Comparison of ENCODE assay signal across 9 cellular contexts in the genomic region with DNA sequence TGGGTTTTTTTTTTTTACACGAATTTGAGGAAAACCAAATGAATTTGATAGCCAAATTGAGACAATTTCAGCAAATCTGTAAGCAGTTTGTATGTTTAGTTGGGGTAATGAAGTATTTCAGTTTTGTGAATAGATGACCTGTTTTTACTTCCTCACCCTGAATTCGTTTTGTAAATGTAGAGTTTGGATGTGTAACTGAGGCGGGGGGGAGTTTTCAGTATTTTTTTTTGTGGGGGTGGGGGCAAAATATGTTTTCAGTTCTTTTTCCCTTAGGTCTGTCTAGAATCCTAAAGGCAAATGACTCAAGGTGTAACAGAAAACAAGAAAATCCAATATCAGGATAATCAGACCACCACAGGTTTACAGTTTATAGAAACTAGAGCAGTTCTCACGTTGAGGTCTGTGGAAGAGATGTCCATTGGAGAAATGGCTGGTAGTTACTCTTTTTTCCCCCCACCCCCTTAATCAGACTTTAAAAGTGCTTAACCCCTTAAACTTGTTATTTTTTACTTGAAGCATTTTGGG. TPM values are rescaled to one million over a fixed set of nuclear protein-coding genes. Genes with fewer than 3 reads are reported as not detected.
A peak's percentile ranks its signal among the peaks of the same experiment; 100 is the strongest.
DNase-seq lines count a peak whose midpoint lies in the region; ATAC-seq and TF ChIP-seq lines count a peak whose summit lies in the region.
"Had no signal": no experiment of that assay in that cellular context is flagged by ENCODE, and none has a peak within 500 bp of the region (broad histone marks: within the 10 kb centered on the region; RNA-seq: fewer than 3 reads in every experiment).

No MANE protein-coding gene starts in this region.

- no peaks in the 10 kb centered on the region for H3K27me3 Mint-ChIP-seq in activated CD8-positive, alpha-beta T cell treated with anti-CD3 and anti-CD28 coated beads, Interleukin-2, amount 10 ng/mL, durations not matched to agents 7 days and 5 days (ENCODE audit: low read depth)

- H3K4me3 ChIP-seq in WI38 (ENCODE audit: low read depth, low read length) (peak overlapping the region; percentile 98), iPS-18a (ENCODE audit: low read length) (peak overlapping the region; percentile 93), thoracic aorta (peak overlapping the region; percentile 89)

- no peaks in the 10 kb centered on the region for H3K9me3 ChIP-seq in iPS-18a (ENCODE audit: control insufficient read depth, low read depth, low read length)
- H3K9me3 ChIP-seq in thoracic aorta = no peaks in the 10 kb centered on the region

- no peaks in the 10 kb centered on the region for H3K9me3 Mint-ChIP-seq in activated CD8-positive, alpha-beta T cell treated with anti-CD3 and anti-CD28 coated beads, Interleukin-2, amount 10 ng/mL, durations not matched to agents 7 days and 5 days (ENCODE audit: insufficient read depth)

- no peak overlapping the region for H3K27ac Mint-ChIP-seq in activated CD8-positive, alpha-beta T cell treated with anti-CD3 and anti-CD28 coated beads, Interleukin-2, amount 10 ng/mL, durations not matched to agents 7 days and 5 days

- H3K27me3 ChIP-seq in iPS-18a (ENCODE audit: control insufficient read depth, insufficient read depth, low read length) (no peaks in the 10 kb centered on the region), thoracic aorta (replicated peaks; ENCODE audit: insufficient read depth) (no peaks in the 10 kb centered on the region)

- CTCF ChIA-PET in activated CD8-positive, alpha-beta T cell treated with anti-CD3 and anti-CD28 coated beads, Interleukin-2, amount 10 ng/mL, durations not matched to agents 7 days and 5 days (lab: Charles Lee) = interaction anchor here (1.5 to 19.7 kb wide), 3 partner anchors 10 to 80 kb away, joined by 6 to 538 read pairs (median 113); partner anchors contain the start of gene NEAT1

- peaks cover 54% of the 10 kb centered on the region for H3K36me3 ChIP-seq in iPS-18a (ENCODE audit: control insufficient read depth, low read depth, low read length)
- H3K36me3 ChIP-seq in thoracic aorta = peaks cover 51% of the 10 kb centered on the region

- H3K4me1 ChIP-seq in iPS-18a (ENCODE audit: control insufficient read depth, low read depth, low read length) (peaks cover 39% of the 10 kb centered on the region), thoracic aorta (ENCODE audit: control insufficient read depth in 1 of 2, low read depth in 2 of 2) (peaks cover 14 to 29% of the 10 kb centered on the region in 2 donors)

- DNase-seq in NCI-H446 treated with DMSO at 0.1 percent for 48 hours (lab: John Stamatoyannopoulos, UW) (peak; percentile 51), NCI-H446 (lab: John Stamatoyannopoulos, UW) (no peak), thoracic aorta (ENCODE audit: low spot score) (no peak)
- no peak for DNase-seq in activated CD8-positive, alpha-beta T cell treated with anti-CD3 and anti-CD28 coated beads, Interleukin-2, amount 10 ng/mL, durations not matched to agents 7 days and 5 days
- DNase-seq: stimulated activated CD4-positive, alpha-beta T cell treated with anti-CD3 and anti-CD28 coated beads, Interleukin-2, amount 100 ng/mL, for 48 hours had no signal

- no peak for TF ChIP-seq CTCF in WI38 (IDR thresholded peaks at IDR 0.05; ENCODE audit: low read depth, low read length)
- no peak for TF ChIP-seq CTCF in thoracic aorta (IDR thresholded peaks at IDR 0.05)

- H3K27ac ChIP-seq in iPS-18a (ENCODE audit: low read length) (no peak overlapping the region), thoracic aorta (peak overlapping the region; percentile 99)

- ATAC-seq in thoracic aorta (ENCODE audit: insufficient number of reproducible peaks, low FRiP score, low read depth) = no peak
- no peak for ATAC-seq in HG02798 (IDR thresholded peaks at IDR 0.05; ENCODE audit: poor library complexity, unreplicated experiment)
- ATAC-seq in HG03354 (IDR thresholded peaks at IDR 0.05; ENCODE audit: poor library complexity, severe bottlenecking, unreplicated experiment) = no peak
- ATAC-seq in activated CD8-positive, alpha-beta T cell treated with anti-CD3 and anti-CD28 coated beads, Interleukin-2, amount 10 ng/mL, durations not matched to agents 7 days and 5 days = no peak

- H3K4me1 Mint-ChIP-seq in activated CD8-positive, alpha-beta T cell treated with anti-CD3 and anti-CD28 coated beads, Interleukin-2, amount 10 ng/mL, durations not matched to agents 7 days and 5 days (ENCODE audit: low read depth) = peaks cover 34% of the 10 kb centered on the region

- no peak overlapping the region for H3K4me3 Mint-ChIP-seq in activated CD8-positive, alpha-beta T cell treated with anti-CD3 and anti-CD28 coated beads, Interleukin-2, amount 10 ng/mL, durations not matched to agents 7 days and 5 days

- POLR2A ChIA-PET in activated CD8-positive, alpha-beta T cell treated with anti-CD3 and anti-CD28 coated beads, Interleukin-2, amount 10 ng/mL, durations not matched to agents 7 days and 5 days (lab: Charles Lee) = interaction anchor here (0.6 to 22.4 kb wide), 13 partner anchors 2 to 1229 kb away, joined by 3 to 4167 read pairs (median 20); partner anchors contain the start of genes FRMD8, MALAT1, NEAT1 and SCYL1

- H3K9ac ChIP-seq in iPS-18a (ENCODE audit: low read length) = peak overlapping the region; percentile 100

- H3K36me3 Mint-ChIP-seq in activated CD8-positive, alpha-beta T cell treated with anti-CD3 and anti-CD28 coated beads, Interleukin-2, amount 10 ng/mL, durations not matched to agents 7 days and 5 days (ENCODE audit: low read depth) = no peaks in the 10 kb centered on the region

RNA-seq across cellular contexts. Expression of gene MALAT1, which starts 2.2 kb away (rescaled TPM):
- total RNA-seq in thoracic aorta = over 10,000 TPM; 20,776 to 38,952 TPM
- 1,000 to 10,000 TPM; 3,822 to 4,094 TPM for total RNA-seq in activated CD8-positive, alpha-beta T cell treated with anti-CD3 and anti-CD28 coated beads, Interleukin-2, amount 10 ng/mL, durations not matched to agents 7 days and 5 days

RNA-seq across cellular contexts. Expression of gene SCYL1, which starts 23.8 kb away (rescaled TPM):
- total RNA-seq in thoracic aorta = 100 to 1,000 TPM in 1 of 2 donors, 10 to 100 TPM in 1; 96.8 to 106 TPM
- total RNA-seq in activated CD8-positive, alpha-beta T cell treated with anti-CD3 and anti-CD28 coated beads, Interleukin-2, amount 10 ng/mL, durations not matched to agents 7 days and 5 days = 10 to 100 TPM; 68.0 to 69.5 TPM

RNA-seq across cellular contexts. Expression of gene LTBP3, which starts 57.1 kb away (rescaled TPM):
- total RNA-seq in thoracic aorta = 100 to 1,000 TPM; 492 to 512 TPM
- 10 to 100 TPM; 64.7 to 70.8 TPM for total RNA-seq in activated CD8-positive, alpha-beta T cell treated with anti-CD3 and anti-CD28 coated beads, Interleukin-2, amount 10 ng/mL, durations not matched to agents 7 days and 5 days

Comparison
In these comparisons a context has a peak if more than half of its experiments do, and no peak if none do; other contexts are left out.
1. RNA of gene MALAT1, which starts 2.2 kb away (total RNA-seq): 20,776 to 38,952 TPM in thoracic aorta; 3,822 to 4,094 TPM in activated CD8-positive, alpha-beta T cell treated with anti-CD3 and anti-CD28 coated beads, Interleukin-2, amount 10 ng/mL, durations not matched to agents 7 days and 5 days; every median in the first group is over 4 times any median in the second.
2. RNA of gene LTBP3, which starts 57.1 kb away (total RNA-seq): 492 to 512 TPM in thoracic aorta; 64.7 to 70.8 TPM in activated CD8-positive, alpha-beta T cell treated with anti-CD3 and anti-CD28 coated beads, Interleukin-2, amount 10 ng/mL, durations not matched to agents 7 days and 5 days; every median in the first group is over 4 times any median in the second.
3. Peak in every context shown above with its lines, with median percentiles within 50 percentile points of each other: H3K4me3 ChIP-seq.